Comparison of ENCODE assay signal across 19 cellular contexts in the genomic region with DNA sequence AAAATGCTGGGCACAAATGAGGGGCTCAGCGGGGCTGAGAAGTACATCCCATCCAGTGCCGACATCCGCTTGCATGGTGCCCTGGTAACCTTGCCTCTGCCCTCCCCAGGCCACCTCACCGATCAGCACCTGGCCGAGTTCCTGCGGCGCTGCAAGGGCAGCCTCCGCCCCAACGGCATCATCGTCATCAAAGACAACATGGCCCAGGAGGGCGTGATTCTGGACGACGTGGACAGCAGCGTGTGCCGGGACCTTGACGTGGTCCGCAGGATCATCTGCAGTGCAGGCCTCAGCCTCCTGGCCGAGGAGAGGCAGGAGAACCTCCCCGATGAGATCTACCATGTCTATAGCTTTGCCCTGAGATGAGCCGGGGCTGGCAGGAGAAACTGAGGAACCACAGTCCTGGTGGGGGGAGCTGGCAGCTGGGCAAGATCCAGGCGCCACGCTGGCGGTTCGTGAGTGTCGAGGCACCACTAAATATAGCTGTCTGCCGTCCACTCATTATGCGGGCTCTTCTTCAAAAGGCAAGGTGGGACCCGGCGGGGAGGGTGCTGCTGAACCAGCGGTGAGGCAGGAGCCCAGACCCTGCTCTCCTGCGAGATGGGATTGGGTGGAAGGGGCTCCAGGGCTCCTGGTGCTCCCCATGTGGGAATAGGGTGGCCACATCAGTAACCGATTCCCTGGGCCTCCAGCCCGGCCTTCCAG. TPM values are rescaled to one million over a fixed set of nuclear protein-coding genes. Genes with fewer than 3 reads are reported as not detected.
"Had no signal": no experiment of that assay in that cellular context is flagged by ENCODE, and none has a peak within 500 bp of the region (broad histone marks: within the 10 kb centered on the region; RNA-seq: fewer than 3 reads in every experiment).

No MANE protein-coding gene starts in this region.

- H3K27me3 ChIP-seq: cardiac muscle cell, hepatocyte, ovary, thyroid gland, uterus had no signal

- H3K36me3 ChIP-seq: ovary, uterus had no signal

- H3K27ac Mint-ChIP-seq: activated naive CD4-positive, alpha-beta T cell treated with anti-CD3 and anti-CD28 coated beads for 36 hours had no signal

- DNase-seq: activated CD4-positive, alpha-beta T cell treated with anti-CD3 and anti-CD28 coated beads, Interleukin-2, amount 50 U/mL, for 1 hour; activated CD8-positive, alpha-beta memory T cell treated with anti-CD3 and anti-CD28 coated beads for 24 hours; activated naive CD4-positive, alpha-beta T cell treated with anti-CD3 and anti-CD28 coated beads for 36 hours; islet precursor cell; midbrain; stimulated activated CD4-positive, alpha-beta T cell treated with anti-CD3 and anti-CD28 coated beads, Interleukin-2, amount 100 ng/mL, for 24 hours; T1000; thyroid gland; uterus had no signal

- H3K27ac ChIP-seq: cardiac muscle cell, hepatocyte, ovary, thyroid gland, uterus had no signal

- H3K4me3 ChIP-seq: cardiac muscle cell, hepatocyte, lung, ovary, thyroid gland, uterus had no signal

- H3K9me3 ChIP-seq: ovary, thyroid gland, uterus had no signal

- H3K4me2 ChIP-seq: hepatocyte had no signal

- ATAC-seq: activated CD4-positive, CD25-positive, alpha-beta regulatory T cell treated with anti-CD3 and anti-CD28 coated beads, Interleukin-2, amount 50 U/mL, for 24 hours; esophagus mucosa had no signal

- H2AFZ ChIP-seq: hepatocyte had no signal

- H3K9me3 Mint-ChIP-seq: activated naive CD4-positive, alpha-beta T cell treated with anti-CD3 and anti-CD28 coated beads for 36 hours; neural crest cell had no signal

- H3K4me3 Mint-ChIP-seq: activated naive CD4-positive, alpha-beta T cell treated with anti-CD3 and anti-CD28 coated beads for 36 hours; neural crest cell had no signal

RNA-seq across cellular contexts. Expression of gene C9orf50, which starts 14.3 kb away (rescaled TPM):
- total RNA-seq: activated naive CD4-positive, alpha-beta T cell treated with anti-CD3 and anti-CD28 coated beads for 36 hours; esophagus mucosa; hepatocyte; myocyte; pulmonary artery endothelial cell; thyroid gland had no signal
- polyA plus RNA-seq: hepatocyte, lung had no signal

RNA-seq across cellular contexts. Expression of gene PRRX2, which starts 30.2 kb away (rescaled TPM):
- total RNA-seq: astrocyte, myocyte, pulmonary artery endothelial cell had no signal
